9 cellular contexts compared by ENCODE assay signal in the genomic region with DNA sequence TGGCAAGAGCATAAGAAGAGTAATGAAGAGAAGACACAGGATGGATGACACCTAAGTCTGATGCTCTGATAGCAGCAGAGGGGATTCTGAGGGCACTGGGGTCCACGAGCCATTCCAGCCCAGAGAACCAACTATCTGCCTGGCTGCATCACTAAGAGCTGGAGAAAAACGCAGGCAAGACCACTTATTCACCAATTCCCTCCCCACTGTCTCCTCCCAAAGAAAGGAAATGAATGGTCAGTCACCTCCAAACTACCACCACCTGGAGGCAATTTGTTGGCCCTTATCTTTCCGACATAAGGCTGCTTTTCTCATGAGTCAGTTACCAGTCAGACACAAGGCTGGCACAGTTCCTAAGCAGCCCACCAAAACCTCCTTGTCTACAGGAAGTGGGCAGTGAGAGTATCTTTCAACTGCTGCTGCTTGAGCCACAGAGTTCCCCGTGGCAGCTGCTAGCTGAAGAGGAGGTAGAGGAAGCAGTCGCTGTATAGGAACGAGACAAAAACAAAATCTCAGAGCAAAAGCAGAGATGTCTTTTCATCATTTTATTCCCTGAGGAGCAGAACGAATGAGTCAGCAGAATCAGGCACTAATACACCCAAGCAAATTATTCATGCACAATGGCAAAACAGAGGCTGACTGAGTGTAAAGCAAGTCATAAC.
DNase-seq lines count a peak whose midpoint lies in the region; ATAC-seq and TF ChIP-seq lines count a peak whose summit lies in the region.
"Had no signal": no experiment of that assay in that cellular context is flagged by ENCODE, and none has a peak within 500 bp of the region (broad histone marks: within the 10 kb centered on the region; RNA-seq: fewer than 3 reads in every experiment).

No MANE protein-coding gene starts in this region.

- no peaks in the 10 kb centered on the region for H3K27me3 ChIP-seq in spleen (replicated peaks in 1 of 7)
- H3K27me3 ChIP-seq: ovary had no signal

- TF ChIP-seq POLR2A in spleen (IDR thresholded peaks at IDR 0.05), result no peak

- CTCF ChIA-PET in activated CD8-positive, alpha-beta T cell treated with anti-CD3 and anti-CD28 coated beads, Interleukin-2, amount 10 ng/mL, durations not matched to agents 7 days and 5 days (lab: Charles Lee), result interaction anchor here (0.9 to 2.1 kb wide), 4 partner anchors 15 to 85 kb away, joined by 3 to 10 read pairs (median 6); no protein-coding TSS in a partner anchor

- H3K4me1 Mint-ChIP-seq in activated CD8-positive, alpha-beta T cell treated with anti-CD3 and anti-CD28 coated beads, Interleukin-2, amount 10 ng/mL, durations not matched to agents 7 days and 5 days (ENCODE audit: low read depth), result peaks cover 80% of the 10 kb centered on the region

- ATAC-seq in activated CD8-positive, alpha-beta T cell treated with anti-CD3 and anti-CD28 coated beads, Interleukin-2, amount 10 ng/mL, durations not matched to agents 7 days and 5 days, result peak; percentile 93
- ATAC-seq in esophagus mucosa (peak; percentile 58), GM21381 (IDR thresholded peaks at IDR 0.05; ENCODE audit: unreplicated experiment) (no peak)

- POLR2A ChIA-PET in activated CD8-positive, alpha-beta T cell treated with anti-CD3 and anti-CD28 coated beads, Interleukin-2, amount 10 ng/mL, durations not matched to agents 7 days and 5 days (lab: Charles Lee), result no interaction called here

- H3K4me1 ChIP-seq in spleen, result peaks cover 9 to 83% (median 30%) of the 10 kb centered on the region in 6 donors

- no peak overlapping the region for H3K4me3 ChIP-seq in spleen
- H3K4me3 ChIP-seq: ovary had no signal

- no peaks in the 10 kb centered on the region for H3K9me3 ChIP-seq in spleen
- H3K9me3 ChIP-seq: ovary had no signal

- H3K27ac ChIP-seq in spleen, result peak overlapping the region in 5 of 8 donors; percentile 27 to 66 (median 60)
- H3K27ac ChIP-seq: ovary had no signal

- peak; percentile 67 for DNase-seq in COLO829 (ENCODE audit: low spot score)
- DNase-seq in KG1 (lab: John Stamatoyannopoulos, UW), result peak; percentile 6
- DNase-seq in activated CD8-positive, alpha-beta T cell treated with anti-CD3 and anti-CD28 coated beads, Interleukin-2, amount 10 ng/mL, durations not matched to agents 7 days and 5 days, result peak; percentile 80
- DNase-seq in spleen, result peak; percentile 76
- DNase-seq in germinal center (ENCODE audit: low spot score), result no peak
- no peak for DNase-seq in NCI-H524 treated with DMSO at 0.1 percent for 48 hours (lab: John Stamatoyannopoulos, UW)

- H3K4me3 Mint-ChIP-seq in activated CD8-positive, alpha-beta T cell treated with anti-CD3 and anti-CD28 coated beads, Interleukin-2, amount 10 ng/mL, durations not matched to agents 7 days and 5 days, result peak overlapping the region; percentile 52

- no peaks in the 10 kb centered on the region for H3K9me3 Mint-ChIP-seq in activated CD8-positive, alpha-beta T cell treated with anti-CD3 and anti-CD28 coated beads, Interleukin-2, amount 10 ng/mL, durations not matched to agents 7 days and 5 days (ENCODE audit: insufficient read depth)

- peak overlapping the region; percentile 83 for H3K27ac Mint-ChIP-seq in activated CD8-positive, alpha-beta T cell treated with anti-CD3 and anti-CD28 coated beads, Interleukin-2, amount 10 ng/mL, durations not matched to agents 7 days and 5 days

- H3K27me3 Mint-ChIP-seq in activated CD8-positive, alpha-beta T cell treated with anti-CD3 and anti-CD28 coated beads, Interleukin-2, amount 10 ng/mL, durations not matched to agents 7 days and 5 days (ENCODE audit: low read depth), result no peaks in the 10 kb centered on the region

- intact Hi-C loops in spleen (cut with DNase I; ENCODE audit: low total_unique reads), result no loop called here

- peaks cover 0 to 39% (median 10%) of the 10 kb centered on the region in 6 donors for H3K36me3 ChIP-seq in spleen
- H3K36me3 ChIP-seq: ovary had no signal

- no peak for TF ChIP-seq CTCF in spleen (IDR thresholded peaks at IDR 0.05 in 8 of 11, conservative IDR thresholded peaks at IDR 0.05 in 3 of 11)

- H3K36me3 Mint-ChIP-seq in activated CD8-positive, alpha-beta T cell treated with anti-CD3 and anti-CD28 coated beads, Interleukin-2, amount 10 ng/mL, durations not matched to agents 7 days and 5 days (ENCODE audit: low read depth), result peaks cover 59% of the 10 kb centered on the region

- 13 to 36% (median 14%) methylated on average over 7 of the region's 7 CpGs for WGBS in spleen, 5 donors

Comparison
In these comparisons a context has a peak if more than half of its experiments do, and no peak if none do; other contexts are left out.
1. DNase-seq: peak in COLO829 (single experiment), KG1 (single experiment), activated CD8-positive, alpha-beta T cell treated with anti-CD3 and anti-CD28 coated beads, Interleukin-2, amount 10 ng/mL, durations not matched to agents 7 days and 5 days (single experiment) and spleen (single experiment); none in germinal center (single experiment) and NCI-H524 treated with DMSO at 0.1 percent for 48 hours (single experiment).